1 cellular context compared by ENCODE assay signal in genomic region chr6:30617565-30618269, GRCh38.
A peak's percentile ranks its signal among the peaks of the same experiment; 100 is the strongest.
TF ChIP-seq lines count a peak whose summit lies in the region.

Gene MRPS18B (plus strand): TSS chr6:30617840. CDS start chr6:30617866, 26 bp downstream.

TF ChIP-seq in K562, 482 proteins besides CTCF, POLR2A, EP300 and RAD21 (continued from another document):
- TF ChIP-seq ZNF407 (IDR thresholded peaks at IDR 0.05; ENCODE audit: low read depth) (peak; percentile 87), TEAD4 (IDR thresholded peaks at IDR 0.05; ENCODE audit: low read length) (peak; percentile 57), TEAD4 (CRISPR knock-in tag; IDR thresholded peaks at IDR 0.05; ENCODE audit: borderline replicate concordance) (no peak), YY1 (IDR thresholded peaks at IDR 0.05; ENCODE audit: borderline replicate concordance in 1 of 3, control insufficient read depth in 1 of 3, extremely low read depth in 1 of 3, insufficient read depth in 3 of 3, insufficient read length in 1 of 3, insufficient replicate concordance in 2 of 3, low read depth in 1 of 3, low read length in 2 of 3) (peak; percentile 94 to 99 (median 97)), ZNF24 (IDR thresholded peaks at IDR 0.05) (peak; percentile 50; the same call in 1 of the 2 replicates), ELK1 (CRISPR knock-in tag; IDR thresholded peaks at IDR 0.05) (no peak), ARNT (IDR thresholded peaks at IDR 0.05) (peak in 1 of 2 experiments; percentile 20; a peak in 1 of 4 replicates), KAT7 (CRISPR knock-in tag; IDR thresholded peaks at IDR 0.05; ENCODE audit: borderline replicate concordance) (no peak), ZNF12 (CRISPR knock-in tag; IDR thresholded peaks at IDR 0.05) (peak; percentile 46; the same call in 1 of the 2 replicates), GABPB1 (CRISPR knock-in tag; IDR thresholded peaks at IDR 0.05) (peak; percentile 77)
